Comparison of ENCODE assay signal across 8 cellular contexts in the genomic region with DNA sequence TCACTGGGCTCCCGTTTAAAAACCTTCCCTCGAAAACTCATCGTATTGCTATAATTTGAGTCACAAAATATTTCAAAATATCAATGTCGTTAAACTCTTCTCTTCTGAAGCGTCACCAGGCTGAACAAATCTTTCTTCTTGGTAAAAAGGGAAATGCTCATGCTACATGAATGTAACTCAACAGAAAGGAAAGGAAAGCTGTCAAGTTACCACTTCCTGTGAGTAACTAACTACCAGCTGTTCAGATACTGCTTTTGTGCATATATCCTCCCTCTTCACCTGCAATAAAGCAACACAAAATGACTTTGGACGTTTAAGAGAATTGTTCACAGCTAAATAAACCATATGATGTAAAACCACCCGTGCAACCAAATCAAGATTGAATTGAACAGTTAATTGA.
DNase-seq lines count a peak whose midpoint lies in the region; ATAC-seq and TF ChIP-seq lines count a peak whose summit lies in the region.

No MANE protein-coding gene starts in this region.

- in situ Hi-C loops in gastrocnemius medialis (cut with MboI; ENCODE audit: low sequenced_read_pairs in 4 of 4): no loop called here

- peaks cover 64% of the 10 kb centered on the region for H3K4me1 Mint-ChIP-seq in T-helper 2 cell treated with Interferon-gamma antibody and Interleukin-4, amounts not matched to agents 5 μg/mL and 100 μg/mL, for 36 hours (ENCODE audit: low read depth)

- peak overlapping the region; percentile 82 to 94 (median 92) for H3K9ac ChIP-seq in BLaER1 treated with 17β-estradiol and CSF1 and Interleukin-3, amounts not matched to agents 10 nM and 100 nM

- H3K27me3 ChIP-seq in BLaER1 treated with 17β-estradiol and CSF1 and Interleukin-3, amounts not matched to agents 10 nM and 100 nM: no peaks in the 10 kb centered on the region
- no peaks in the 10 kb centered on the region for H3K27me3 ChIP-seq in gastrocnemius medialis

- ATAC-seq in GM19324 (IDR thresholded peaks at IDR 0.05; ENCODE audit: low FRiP score, unreplicated experiment) (peak; percentile 54), HG03342 (IDR thresholded peaks at IDR 0.05; ENCODE audit: unreplicated experiment) (peak; percentile 72), left colon (peak; percentile 66), gastrocnemius medialis (no peak)

- H3K9me3 ChIP-seq in BLaER1 treated with 17β-estradiol and CSF1 and Interleukin-3, amounts not matched to agents 10 nM and 100 nM (replicated peaks in 1 of 11): peaks cover 0 to 5% (median 0%) of the 10 kb centered on the region in 11 experiments; a peak in 2 of 22 replicates
- no peaks in the 10 kb centered on the region for H3K9me3 ChIP-seq in gastrocnemius medialis

- H3K27ac Mint-ChIP-seq in T-helper 2 cell treated with Interferon-gamma antibody and Interleukin-4, amounts not matched to agents 5 μg/mL and 100 μg/mL, for 36 hours: peak overlapping the region; percentile 96

- no peak for DNase-seq in T-helper 2 cell treated with Interferon-gamma antibody and Interleukin-4, amounts not matched to agents 5 μg/mL and 100 μg/mL, for 36 hours (ENCODE audit: low spot score)
- no peak for DNase-seq in left colon
- DNase-seq in putamen (ENCODE audit: low spot score): no peak
- DNase-seq in gastrocnemius medialis: no peak
- no peak for DNase-seq in NCI-H510A treated with DMSO at 0.1 percent for 48 hours (lab: John Stamatoyannopoulos, UW)

- peak overlapping the region; percentile 77 to 98 (median 95) for H3K27ac ChIP-seq in BLaER1 treated with 17β-estradiol and CSF1 and Interleukin-3, amounts not matched to agents 10 nM and 100 nM
- H3K27ac ChIP-seq in gastrocnemius medialis: no peak overlapping the region

- H3K9me3 Mint-ChIP-seq in T-helper 2 cell treated with Interferon-gamma antibody and Interleukin-4, amounts not matched to agents 5 μg/mL and 100 μg/mL, for 36 hours: no peaks in the 10 kb centered on the region

- no peak for TF ChIP-seq POLR2A in gastrocnemius medialis (IDR thresholded peaks at IDR 0.05)

- H3K36me3 Mint-ChIP-seq in T-helper 2 cell treated with Interferon-gamma antibody and Interleukin-4, amounts not matched to agents 5 μg/mL and 100 μg/mL, for 36 hours (ENCODE audit: low read depth): peaks cover 44% of the 10 kb centered on the region

- H3K27me3 Mint-ChIP-seq in T-helper 2 cell treated with Interferon-gamma antibody and Interleukin-4, amounts not matched to agents 5 μg/mL and 100 μg/mL, for 36 hours (ENCODE audit: low read depth): no peaks in the 10 kb centered on the region

- intact Hi-C loops in left colon (cut with DNase I, micrococcal nuclease) (no loop called here), gastrocnemius medialis (cut with DNase I; ENCODE audit: low total_unique reads) (no loop called here)

- H3K4me3 Mint-ChIP-seq in T-helper 2 cell treated with Interferon-gamma antibody and Interleukin-4, amounts not matched to agents 5 μg/mL and 100 μg/mL, for 36 hours: peak overlapping the region; percentile 91

- no peak for TF ChIP-seq CTCF in gastrocnemius medialis (IDR thresholded peaks at IDR 0.05 in 4 of 5, conservative IDR thresholded peaks at IDR 0.05 in 1 of 5)

- H3K36me3 ChIP-seq in BLaER1 treated with 17β-estradiol and CSF1 and Interleukin-3, amounts not matched to agents 10 nM and 100 nM: peaks cover 0 to 3% (median 0%) of the 10 kb centered on the region in 11 experiments; a peak in 2 of 22 replicates
- no peaks in the 10 kb centered on the region for H3K36me3 ChIP-seq in gastrocnemius medialis

- H3K4me2 ChIP-seq in BLaER1 treated with 17β-estradiol and CSF1 and Interleukin-3, amounts not matched to agents 10 nM and 100 nM: peak overlapping the region; percentile 76 to 99 (median 90)

- peaks cover 0 to 6% (median 2%) of the 10 kb centered on the region in 11 experiments; a peak in 10 of 22 replicates for H4K20me1 ChIP-seq in BLaER1 treated with 17β-estradiol and CSF1 and Interleukin-3, amounts not matched to agents 10 nM and 100 nM

- H3K4me3 ChIP-seq in BLaER1 treated with 17β-estradiol and CSF1 and Interleukin-3, amounts not matched to agents 10 nM and 100 nM: peak overlapping the region; percentile 54 to 83 (median 78)
- no peak overlapping the region for H3K4me3 ChIP-seq in gastrocnemius medialis

- peaks cover 54 to 81% (median 74%) of the 10 kb centered on the region in 10 experiments for H3K4me1 ChIP-seq in BLaER1 treated with 17β-estradiol and CSF1 and Interleukin-3, amounts not matched to agents 10 nM and 100 nM
- peaks cover 0 to 6% of the 10 kb centered on the region in 2 donors for H3K4me1 ChIP-seq in gastrocnemius medialis

Comparison
In these comparisons a context has a peak if more than half of its experiments do, and no peak if none do; other contexts are left out.
1. H3K27ac ChIP-seq: peak in BLaER1 treated with 17β-estradiol and CSF1 and Interleukin-3, amounts not matched to agents 10 nM and 100 nM (11 of 11); none in gastrocnemius medialis (0 of 4).
2. H3K4me3 ChIP-seq: peak in BLaER1 treated with 17β-estradiol and CSF1 and Interleukin-3, amounts not matched to agents 10 nM and 100 nM (10 of 10); none in gastrocnemius medialis (0 of 4).
3. ATAC-seq: peak in GM19324 (single experiment), HG03342 (single experiment) and left colon (single experiment); none in gastrocnemius medialis (0 of 2).